Comparison of ENCODE assay signal across 12 cellular contexts in genomic region chr2:38105911-38106310, GRCh38. TPM values are rescaled to one million over a fixed set of nuclear protein-coding genes. Genes with fewer than 3 reads are reported as not detected.
DNase-seq lines count a peak whose midpoint lies in the region; ATAC-seq and TF ChIP-seq lines count a peak whose summit lies in the region.
"Had no signal": no experiment of that assay in that cellular context is flagged by ENCODE, and none has a peak within 500 bp of the region (broad histone marks: within the 10 kb centered on the region; RNA-seq: fewer than 3 reads in every experiment).

No MANE protein-coding gene starts in this region.

- no peak overlapping the region for H2AFZ ChIP-seq in neural progenitor cell (replicated peaks)

- H3K27ac Mint-ChIP-seq in neural progenitor cell, result peak overlapping the region; percentile 57
- H3K27ac Mint-ChIP-seq in CD4-positive, alpha-beta memory T cell, result no peak overlapping the region
- H3K27ac Mint-ChIP-seq: B cell had no signal

- TF ChIP-seq CTCF in A673 (conservative IDR thresholded peaks at IDR 0.05; ENCODE audit: low read depth, low read length) (no peak), brain microvascular endothelial cell (IDR thresholded peaks at IDR 0.05; ENCODE audit: low read depth, low read length, missing control alignments) (no peak), neural progenitor cell (IDR thresholded peaks at IDR 0.05) (no peak)

- H3K9me3 ChIP-seq in A673 (ENCODE audit: low read depth, low read length, poor library complexity, severe bottlenecking) (peaks cover 6% of the 10 kb centered on the region), neural progenitor cell (ENCODE audit: low read depth) (no peaks in the 10 kb centered on the region), HAP-1 (no peaks in the 10 kb centered on the region; the same call in 1 of the 2 replicates)
- no peaks in the 10 kb centered on the region for H3K9me3 ChIP-seq in CD4-positive, alpha-beta memory T cell (ENCODE audit: control insufficient read depth in 1 of 2, low read length in 2 of 2)
- H3K9me3 ChIP-seq: sigmoid colon had no signal

- in situ Hi-C loops in brain microvascular endothelial cell (cut with HindIII; ENCODE audit: low pct_ligation_motif_present, low sequenced_read_pairs), result no loop called here
- in situ Hi-C loops in HAP-1 (cut with MboI; ENCODE audit: low sequenced_read_pairs), result no loop called here

- H3K27ac ChIP-seq in A673 (ENCODE audit: low read depth, low read length, poor library complexity, severe bottlenecking) (peak overlapping the region; percentile 65), brain microvascular endothelial cell (peak overlapping the region; percentile 79), neural progenitor cell (no peak overlapping the region)
- no peak overlapping the region for H3K27ac ChIP-seq in CD4-positive, alpha-beta memory T cell (ENCODE audit: low read depth, low read length)

- no peak overlapping the region for H3K4me2 ChIP-seq in neural progenitor cell

- H3K4me1 ChIP-seq in A673 (ENCODE audit: insufficient read depth, low read length, poor library complexity, severe bottlenecking), result peaks cover 21% of the 10 kb centered on the region
- peaks cover 13% of the 10 kb centered on the region for H3K4me1 ChIP-seq in neural progenitor cell
- no peaks in the 10 kb centered on the region for H3K4me1 ChIP-seq in HAP-1
- H3K4me1 ChIP-seq in CD4-positive, alpha-beta memory T cell (ENCODE audit: insufficient read depth, low read length), result no peaks in the 10 kb centered on the region

- H3K27me3 Mint-ChIP-seq in neural progenitor cell (ENCODE audit: insufficient read depth, low read depth), result peaks cover 3% of the 10 kb centered on the region
- peaks cover 9 to 24% of the 10 kb centered on the region in 2 donors for H3K27me3 Mint-ChIP-seq in CD4-positive, alpha-beta memory T cell

- DNase-seq in A673 (ENCODE audit: low spot score) (peak; percentile 47), NCI-H82 (lab: John Stamatoyannopoulos, UW) (peak; percentile 82), brain microvascular endothelial cell (no peak), neural progenitor cell (ENCODE audit: low spot score) (no peak), HAP-1 (ENCODE audit: low spot score in 2 of 2) (no peak), DMS53 treated with DMSO at 0.1 percent for 48 hours (lab: John Stamatoyannopoulos, UW; ENCODE audit: unreplicated experiment) (no peak)
- no peak for DNase-seq in CD4-positive, alpha-beta memory T cell
- DNase-seq: anterior cingulate cortex, NCI-H345, sigmoid colon had no signal

- H3K9ac ChIP-seq in neural progenitor cell, result no peak overlapping the region

- POLR2A ChIA-PET in A673 (lab: Charles Lee; ENCODE audit: low non-redundant PET), result no interaction called here
- POLR2A ChIA-PET in CD4-positive, alpha-beta memory T cell (lab: Charles Lee; ENCODE audit: partially characterized antibody), result no interaction called here

- intact Hi-C loops in A673 (cut with micrococcal nuclease; ENCODE audit: unreplicated experiment), result no loop called here
- intact Hi-C loops in CD4-positive, alpha-beta memory T cell (cut with micrococcal nuclease), result no loop called here

- H3K36me3 ChIP-seq in A673 (ENCODE audit: insufficient read depth, low read length, poor library complexity, severe bottlenecking) (no peaks in the 10 kb centered on the region), brain microvascular endothelial cell (replicated peaks) (no peaks in the 10 kb centered on the region), neural progenitor cell (no peaks in the 10 kb centered on the region), HAP-1 (replicated peaks) (no peaks in the 10 kb centered on the region)
- H3K36me3 ChIP-seq in CD4-positive, alpha-beta memory T cell (ENCODE audit: insufficient read depth, low read length), result no peaks in the 10 kb centered on the region
- H3K36me3 ChIP-seq: sigmoid colon had no signal

- H3K4me3 Mint-ChIP-seq in neural progenitor cell, result no peak overlapping the region
- H3K4me3 Mint-ChIP-seq in CD4-positive, alpha-beta memory T cell, result no peak overlapping the region
- H3K4me3 Mint-ChIP-seq: B cell had no signal

- ATAC-seq in HG03460 (IDR thresholded peaks at IDR 0.05; ENCODE audit: unreplicated experiment), result no peak

- H3K4me1 Mint-ChIP-seq in neural progenitor cell, result peaks cover 23% of the 10 kb centered on the region
- H3K4me1 Mint-ChIP-seq in CD4-positive, alpha-beta memory T cell, result no peaks in the 10 kb centered on the region
- H3K4me1 Mint-ChIP-seq: B cell had no signal

- peaks cover 20% of the 10 kb centered on the region for H3F3A ChIP-seq in neural progenitor cell (ENCODE audit: low read depth)

- H3K36me3 Mint-ChIP-seq in neural progenitor cell, result no peaks in the 10 kb centered on the region
- no peaks in the 10 kb centered on the region for H3K36me3 Mint-ChIP-seq in CD4-positive, alpha-beta memory T cell

- CTCF ChIA-PET in A673 (lab: Charles Lee), result interaction anchor here (0.6 to 2.7 kb wide), 2 partner anchors 29 to 177 kb away, joined by 3 to 11 read pairs; partner anchors contain the start of gene CYP1B1
- CTCF ChIA-PET in CD4-positive, alpha-beta memory T cell (lab: Charles Lee; ENCODE audit: partially characterized antibody), result no interaction called here

- peaks cover 7% of the 10 kb centered on the region for H3K9me3 Mint-ChIP-seq in neural progenitor cell
- peaks cover 0 to 10% (median 7%) of the 10 kb centered on the region in 8 donors for H3K9me3 Mint-ChIP-seq in CD4-positive, alpha-beta memory T cell

- H3K4me3 ChIP-seq in A673 (ENCODE audit: low read depth, low read length, poor library complexity, severe bottlenecking) (no peak overlapping the region), brain microvascular endothelial cell (ENCODE audit: low read depth, low read length) (no peak overlapping the region), neural progenitor cell (no peak overlapping the region), HAP-1 (no peak overlapping the region)
- H3K4me3 ChIP-seq in CD4-positive, alpha-beta memory T cell (ENCODE audit: low read length in 2 of 2), result no peak overlapping the region
- H3K4me3 ChIP-seq: sigmoid colon had no signal

- no TSS peak for BruUV-seq in A673 (replicated peaks; lab: Mats Ljungman, UMichigan)

- no peaks in the 10 kb centered on the region for H3K79me2 ChIP-seq in neural progenitor cell (ENCODE audit: low read depth)

- H4K20me1 ChIP-seq in neural progenitor cell (ENCODE audit: low read depth), result no peaks in the 10 kb centered on the region

- no peaks in the 10 kb centered on the region for H3K27me3 ChIP-seq in A673 (replicated peaks; ENCODE audit: insufficient read depth, low read depth, low read length, poor library complexity)
- no peaks in the 10 kb centered on the region for H3K27me3 ChIP-seq in brain microvascular endothelial cell (replicated peaks)
- H3K27me3 ChIP-seq in neural progenitor cell, result no peaks in the 10 kb centered on the region
- H3K27me3 ChIP-seq in HAP-1 (ENCODE audit: low read depth), result no peaks in the 10 kb centered on the region
- peaks cover 7% of the 10 kb centered on the region for H3K27me3 ChIP-seq in CD4-positive, alpha-beta memory T cell (ENCODE audit: insufficient read depth, low read length)
- H3K27me3 ChIP-seq: sigmoid colon had no signal

RNA-seq across cellular contexts. Expression of gene CYP1B1, which starts 30.0 kb away (rescaled TPM):
- 0.92 and 3.0 TPM in 2 replicates for total RNA-seq in A673 (2021)
- 0.39 and 0.62 TPM in 2 replicates for total RNA-seq in neural progenitor cell (ENCODE audit: low replicate concordance)
- 1 to 10 TPM; 5.8 to 6.4 TPM for total RNA-seq in CD4-positive, alpha-beta memory T cell
- polyA plus RNA-seq in CD4-positive, alpha-beta memory T cell, result under 1 TPM in 1 of 2 donors, not detected in 1; 0.04 TPM

Comparison
In these comparisons a context has a peak if more than half of its experiments do, and no peak if none do; other contexts are left out.
1. DNase-seq: peak in A673 (single experiment) and NCI-H82 (single experiment); none in brain microvascular endothelial cell (single experiment), neural progenitor cell (single experiment), HAP-1 (0 of 2), DMS53 treated with DMSO at 0.1 percent for 48 hours (single experiment) and CD4-positive, alpha-beta memory T cell (0 of 5).
2. H3K27ac ChIP-seq: peak in A673 (single experiment) and brain microvascular endothelial cell (single experiment); none in neural progenitor cell (single experiment) and CD4-positive, alpha-beta memory T cell (single experiment).